ENCODE assay signal across 1 cellular context in the genomic region with DNA sequence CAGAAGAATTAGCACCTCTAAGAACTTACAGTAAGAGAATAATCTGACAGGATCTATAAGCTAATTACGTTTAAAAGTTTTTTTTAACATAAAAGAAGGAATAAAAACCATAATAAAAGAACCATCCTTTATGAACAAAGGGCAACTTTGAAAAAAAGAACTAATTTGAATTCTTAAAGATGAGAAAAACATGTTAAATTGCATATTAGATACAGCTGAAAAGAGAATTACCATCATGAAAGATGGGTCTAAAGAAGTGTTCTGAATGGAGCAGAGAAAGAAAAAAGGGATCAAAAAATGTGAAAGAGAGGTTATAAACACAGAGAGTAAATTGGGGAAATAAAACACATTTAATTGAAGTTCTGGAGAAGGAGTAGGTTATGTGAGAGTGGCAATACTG.
TF ChIP-seq lines count a peak whose summit lies in the region.

No MANE protein-coding gene starts in this region.

TF ChIP-seq in SK-N-SH, 30 proteins besides CTCF, POLR2A, EP300 and RAD21:
- TF ChIP-seq, protein P1, sequence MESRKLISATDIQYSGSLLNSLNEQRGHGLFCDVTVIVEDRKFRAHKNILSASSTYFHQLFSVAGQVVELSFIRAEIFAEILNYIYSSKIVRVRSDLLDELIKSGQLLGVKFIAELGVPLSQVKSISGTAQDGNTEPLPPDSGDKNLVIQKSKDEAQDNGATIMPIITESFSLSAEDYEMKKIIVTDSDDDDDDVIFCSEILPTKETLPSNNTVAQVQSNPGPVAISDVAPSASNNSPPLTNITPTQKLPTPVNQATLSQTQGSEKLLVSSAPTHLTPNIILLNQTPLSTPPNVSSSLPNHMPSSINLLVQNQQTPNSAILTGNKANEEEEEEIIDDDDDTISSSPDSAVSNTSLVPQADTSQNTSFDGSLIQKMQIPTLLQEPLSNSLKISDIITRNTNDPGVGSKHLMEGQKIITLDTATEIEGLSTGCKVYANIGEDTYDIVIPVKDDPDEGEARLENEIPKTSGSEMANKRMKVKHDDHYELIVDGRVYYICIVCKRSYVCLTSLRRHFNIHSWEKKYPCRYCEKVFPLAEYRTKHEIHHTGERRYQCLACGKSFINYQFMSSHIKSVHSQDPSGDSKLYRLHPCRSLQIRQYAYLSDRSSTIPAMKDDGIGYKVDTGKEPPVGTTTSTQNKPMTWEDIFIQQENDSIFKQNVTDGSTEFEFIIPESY (IDR thresholded peaks at IDR 0.05; ENCODE audit: borderline replicate concordance, low read depth), result no peak
- TF ChIP-seq, protein P2, sequence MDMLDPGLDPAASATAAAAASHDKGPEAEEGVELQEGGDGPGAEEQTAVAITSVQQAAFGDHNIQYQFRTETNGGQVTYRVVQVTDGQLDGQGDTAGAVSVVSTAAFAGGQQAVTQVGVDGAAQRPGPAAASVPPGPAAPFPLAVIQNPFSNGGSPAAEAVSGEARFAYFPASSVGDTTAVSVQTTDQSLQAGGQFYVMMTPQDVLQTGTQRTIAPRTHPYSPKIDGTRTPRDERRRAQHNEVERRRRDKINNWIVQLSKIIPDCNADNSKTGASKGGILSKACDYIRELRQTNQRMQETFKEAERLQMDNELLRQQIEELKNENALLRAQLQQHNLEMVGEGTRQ (IDR thresholded peaks at IDR 0.05; ENCODE audit: borderline replicate concordance, low read depth, low read length), result no peak
- TF ChIP-seq FOXJ3 (CRISPR knock-in tag; IDR thresholded peaks at IDR 0.05) (no peak), YY1 (IDR thresholded peaks at IDR 0.05; ENCODE audit: low read depth) (no peak), TCF12 (IDR thresholded peaks at IDR 0.05) (no peak), FOSL2 (IDR thresholded peaks at IDR 0.05; ENCODE audit: borderline replicate concordance, low read depth) (no peak), RCOR1 (IDR thresholded peaks at IDR 0.05; ENCODE audit: low read length) (no peak), SMC3 (IDR thresholded peaks at IDR 0.05; ENCODE audit: low read depth, low read length) (no peak), CHD2 (IDR thresholded peaks at IDR 0.05; ENCODE audit: low read length, partially characterized antibody) (no peak), GATA2 (CRISPR knock-in tag; IDR thresholded peaks at IDR 0.05) (no peak)
- TF ChIP-seq, protein P3, sequence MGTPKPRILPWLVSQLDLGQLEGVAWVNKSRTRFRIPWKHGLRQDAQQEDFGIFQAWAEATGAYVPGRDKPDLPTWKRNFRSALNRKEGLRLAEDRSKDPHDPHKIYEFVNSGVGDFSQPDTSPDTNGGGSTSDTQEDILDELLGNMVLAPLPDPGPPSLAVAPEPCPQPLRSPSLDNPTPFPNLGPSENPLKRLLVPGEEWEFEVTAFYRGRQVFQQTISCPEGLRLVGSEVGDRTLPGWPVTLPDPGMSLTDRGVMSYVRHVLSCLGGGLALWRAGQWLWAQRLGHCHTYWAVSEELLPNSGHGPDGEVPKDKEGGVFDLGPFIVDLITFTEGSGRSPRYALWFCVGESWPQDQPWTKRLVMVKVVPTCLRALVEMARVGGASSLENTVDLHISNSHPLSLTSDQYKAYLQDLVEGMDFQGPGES (IDR thresholded peaks at IDR 0.05; ENCODE audit: low read depth, low read length), result no peak
